ENCODE assay signal across 18 cellular contexts in the genomic region with DNA sequence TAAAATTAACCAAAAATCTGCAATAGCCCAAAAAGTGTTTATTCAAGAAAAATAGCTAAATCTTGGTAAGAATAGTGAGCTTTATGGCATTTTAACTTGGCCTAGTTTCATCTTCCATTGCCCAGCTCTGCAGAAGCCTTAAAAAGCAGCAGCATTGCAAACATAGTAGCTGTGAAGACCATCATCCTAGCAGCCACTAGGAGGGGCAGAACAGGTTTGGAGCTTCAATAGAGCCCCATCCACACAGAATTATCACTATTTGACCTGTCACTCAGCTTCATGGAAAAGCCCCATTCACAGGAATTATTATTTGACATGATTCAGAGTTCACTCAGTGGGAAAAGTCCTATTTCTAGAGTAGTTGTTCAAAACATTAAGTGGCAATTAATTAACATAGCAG. TPM values are rescaled to one million over a fixed set of nuclear protein-coding genes. Genes with fewer than 3 reads are reported as not detected.
DNase-seq lines count a peak whose midpoint lies in the region; ATAC-seq and TF ChIP-seq lines count a peak whose summit lies in the region.
"Had no signal": no experiment of that assay in that cellular context is flagged by ENCODE, and none has a peak within 500 bp of the region (broad histone marks: within the 10 kb centered on the region; RNA-seq: fewer than 3 reads in every experiment).

No MANE protein-coding gene starts in this region.

- no peaks in the 10 kb centered on the region for H3K9me3 ChIP-seq in left ventricle myocardium inferior (replicated peaks)
- H3K9me3 ChIP-seq: tibial artery had no signal

- H3K27me3 ChIP-seq in left ventricle myocardium inferior (ENCODE audit: low read depth) = peaks cover under 1% of the 10 kb centered on the region
- H3K27me3 ChIP-seq: tibial artery had no signal

- no peak overlapping the region for H3K27ac ChIP-seq in left ventricle myocardium inferior (replicated peaks)
- H3K27ac ChIP-seq: tibial artery had no signal

- intact Hi-C loops in left ventricle myocardium inferior (cut with micrococcal nuclease) (no loop called here), Right ventricle myocardium inferior (cut with DNase I) (loop anchor here (5.0 kb wide), 1 partner anchor 36 kb away; no protein-coding TSS in a partner anchor)

- TF ChIP-seq CTCF in left ventricle myocardium inferior (IDR thresholded peaks at IDR 0.05; ENCODE audit: borderline replicate concordance) = peak; percentile 32
- TF ChIP-seq CTCF in foreskin fibroblast (IDR thresholded peaks at IDR 0.05; ENCODE audit: low read depth, low read length) = peak; percentile 22

- no peaks in the 10 kb centered on the region for H3K36me3 ChIP-seq in left ventricle myocardium inferior
- H3K36me3 ChIP-seq: tibial artery had no signal

- H3K4me3 ChIP-seq in left ventricle myocardium inferior (peak overlapping the region; percentile 76), foreskin fibroblast (ENCODE audit: low read depth in 1 of 2, low read length in 2 of 2) (no peak overlapping the region)
- H3K4me3 ChIP-seq: tibial artery had no signal

- DNase-seq in left ventricle myocardium inferior (no peak), Right ventricle myocardium inferior (ENCODE audit: missing footprints) (no peak), RKO (ENCODE audit: low spot score) (peak; percentile 12), foreskin fibroblast (no peak), LoVo (ENCODE audit: low spot score) (no peak), NCI-H1694 treated with DMSO at 0.1 percent for 48 hours (lab: John Stamatoyannopoulos, UW) (no peak)
- DNase-seq: activated CD8-positive, alpha-beta memory T cell treated with anti-CD3 and anti-CD28 coated beads, Interleukin-2, amount 50 U/mL, for 4 hours; activated naive CD4-positive, alpha-beta T cell; effector memory CD4-positive, alpha-beta T cell; NCI-H1105; NCI-H446; tibial artery had no signal

- ATAC-seq in Right ventricle myocardium inferior = no peak
- no peak for ATAC-seq in GM21723 (IDR thresholded peaks at IDR 0.05; ENCODE audit: unreplicated experiment)
- ATAC-seq in GM19395 (IDR thresholded peaks at IDR 0.05; ENCODE audit: unreplicated experiment) = no peak
- ATAC-seq: activated CD4-positive, CD25-positive, alpha-beta regulatory T cell treated with anti-CD3 and anti-CD28 coated beads, Interleukin-2, amount 50 U/mL, for 24 hours; stimulated activated effector memory CD8-positive, alpha-beta T cell treated with anti-CD3 and anti-CD28 coated beads, Interleukin-12 subunit alpha, Interleukin-12 subunit beta, amount 100 ng/mL, for 72 hours had no signal

- peaks cover 22% of the 10 kb centered on the region for H3K4me1 ChIP-seq in left ventricle myocardium inferior
- H3K4me1 ChIP-seq: tibial artery had no signal

RNA-seq across cellular contexts. Expression of a gene that starts 7.3 kb away (rescaled TPM):
- total RNA-seq in left ventricle myocardium inferior (34.3 TPM), Right ventricle myocardium inferior (32.0 TPM)
- total RNA-seq: RPMI7951; T-helper 1 cell treated with Interleukin-12 subunit alpha and Interleukin-12 subunit beta and Interleukin-4 antibody, amounts not matched to agents 30 ng/mL and 1 ng/mL, for 36 hours had no signal

RNA-seq across cellular contexts. Expression of a gene that starts 40.9 kb away (rescaled TPM):
- total RNA-seq in left ventricle myocardium inferior = 0.69 TPM
- 0.51 TPM for total RNA-seq in Right ventricle myocardium inferior
- total RNA-seq: T-helper 1 cell treated with Interleukin-12 subunit alpha and Interleukin-12 subunit beta and Interleukin-4 antibody, amounts not matched to agents 30 ng/mL and 1 ng/mL, for 36 hours had no signal
